In the genomic region with DNA sequence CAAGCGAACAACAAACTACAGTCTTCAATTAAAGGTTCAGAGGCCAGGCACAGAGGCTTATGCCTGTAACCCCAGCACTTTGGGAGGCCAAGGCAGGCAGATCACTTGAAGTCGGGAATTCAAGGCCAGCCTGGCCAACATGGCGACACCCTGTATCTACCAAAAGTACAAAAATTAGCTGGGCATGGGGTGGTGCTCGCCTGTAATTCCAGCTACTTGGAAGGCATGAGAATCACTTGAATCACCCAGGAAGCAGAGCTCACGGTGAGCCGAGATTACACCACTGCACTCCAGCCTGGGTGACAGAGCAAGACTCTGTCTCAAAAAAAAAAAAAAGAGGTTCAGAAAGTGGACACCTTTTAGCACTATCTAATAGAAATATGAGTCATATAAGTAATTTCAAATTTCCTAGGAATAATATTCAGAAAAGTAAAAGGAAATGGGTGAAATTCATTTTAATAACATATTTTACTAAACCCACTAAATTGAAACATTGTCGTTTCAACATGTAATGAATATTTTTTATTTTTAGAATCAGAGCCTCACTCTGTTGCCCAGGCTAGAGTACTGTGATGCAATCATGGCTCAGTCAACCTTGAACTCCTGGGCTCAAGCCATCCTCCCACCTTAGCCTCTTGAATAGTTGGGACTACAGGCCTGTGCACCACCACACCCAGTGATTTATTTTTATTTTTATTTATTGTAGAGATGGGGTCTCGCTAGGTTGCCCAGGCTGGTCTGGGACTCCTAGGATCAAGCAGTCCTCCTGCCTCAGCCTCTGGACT, we compare ENCODE assay signal across 26 cellular contexts. TPM values are rescaled to one million over a fixed set of nuclear protein-coding genes. Genes with fewer than 3 reads are reported as not detected.
DNase-seq lines count a peak whose midpoint lies in the region; ATAC-seq and TF ChIP-seq lines count a peak whose summit lies in the region.
"Had no signal": no experiment of that assay in that cellular context is flagged by ENCODE, and none has a peak within 500 bp of the region (broad histone marks: within the 10 kb centered on the region; RNA-seq: fewer than 3 reads in every experiment).

No MANE protein-coding gene starts in this region.

- peaks cover 66% of the 10 kb centered on the region for H3K4me1 ChIP-seq in osteoblast (ENCODE audit: insufficient read depth, low read length)

- no peaks in the 10 kb centered on the region for H3K36me3 ChIP-seq in osteoblast (ENCODE audit: insufficient read depth, low read length)
- H3K36me3 ChIP-seq: BE2C, suprapubic skin had no signal

- TF ChIP-seq CTCF in choroid plexus epithelial cell (conservative IDR thresholded peaks at IDR 0.05; ENCODE audit: low read depth, low read length) (no peak), osteoblast (IDR thresholded peaks at IDR 0.05; ENCODE audit: extremely low read depth, low read depth, low read length) (no peak), coronary artery (IDR thresholded peaks at IDR 0.05) (no peak)

- H2AFZ ChIP-seq in osteoblast (ENCODE audit: low read length): peak overlapping the region; percentile 54

- DNase-seq in EH (ENCODE audit: low read depth) (peak; percentile 50), NCI-H226 (peak; percentile 53), choroid plexus epithelial cell (ENCODE audit: low read depth) (peak; percentile 30), osteoblast (ENCODE audit: insufficient read length, low spot score, missing footprints) (no peak), coronary artery (ENCODE audit: low spot score) (no peak), LoVo (ENCODE audit: low spot score) (no peak)
- DNase-seq: activated CD8-positive, alpha-beta memory T cell treated with anti-CD3 and anti-CD28 coated beads for 24 hours; activated naive CD8-positive, alpha-beta T cell treated with anti-CD3 and anti-CD28 coated beads, Interleukin-2, amount 50 U/mL, for 24 hours; BE2C; caudate nucleus; effector memory CD4-positive, alpha-beta T cell; foreskin melanocyte; KG1; NCI-H1436; NCI-H2171 treated with DMSO at 0.1 percent for 48 hours; SHP77; stimulated activated CD4-positive, alpha-beta T cell treated with anti-CD3 and anti-CD28 coated beads, Interleukin-4, amount 100 ng/mL, for 24 hours; stimulated activated CD8-positive, alpha-beta memory T cell treated with anti-CD3 and anti-CD28 coated beads, Interleukin-4, amount 100 ng/mL, for 48 hours had no signal

- no peaks in the 10 kb centered on the region for H3K27me3 ChIP-seq in osteoblast (ENCODE audit: insufficient read depth, low read length)
- H3K27me3 ChIP-seq: BE2C, suprapubic skin had no signal

- no peaks in the 10 kb centered on the region for H3K9me3 ChIP-seq in osteoblast (ENCODE audit: low read depth, low read length)
- H3K9me3 ChIP-seq: BE2C, suprapubic skin had no signal

- ATAC-seq in GM18517 (IDR thresholded peaks at IDR 0.05; ENCODE audit: unreplicated experiment) (no peak), GM21529 (IDR thresholded peaks at IDR 0.05; ENCODE audit: unreplicated experiment) (no peak)
- ATAC-seq: activated naive CD8-positive, alpha-beta T cell treated with anti-CD3 and anti-CD28 coated beads, Interleukin-2, amount 50 U/mL, for 24 hours had no signal

- no peaks in the 10 kb centered on the region for H3K79me2 ChIP-seq in osteoblast (ENCODE audit: insufficient read depth, low read length)

- H3K4me2 ChIP-seq in osteoblast (ENCODE audit: insufficient read depth, low read length): no peak overlapping the region

- H3K4me3 ChIP-seq in choroid plexus epithelial cell (ENCODE audit: low read depth, low read length) (no peak overlapping the region), osteoblast (ENCODE audit: insufficient read depth, low read length) (no peak overlapping the region), coronary artery (no peak overlapping the region)
- H3K4me3 ChIP-seq: suprapubic skin had no signal

- H3K27ac ChIP-seq in osteoblast (ENCODE audit: low read depth, low read length) (peak overlapping the region; percentile 61), coronary artery (no peak overlapping the region)
- H3K27ac ChIP-seq: HL-60, suprapubic skin had no signal

- H4K20me1 ChIP-seq in osteoblast (ENCODE audit: insufficient read depth, low read length): no peaks in the 10 kb centered on the region

RNA-seq across cellular contexts. Expression of gene MARCHF10, which starts 15.2 kb away (rescaled TPM):
- total RNA-seq in osteoblast: under 0.01 TPM in 1 of 2 replicates, not detected in the other
- total RNA-seq: liver; osteocyte; skeletal muscle tissue; suprapubic skin; T-helper 2 cell treated with Interferon-gamma antibody and Interleukin-4, amounts not matched to agents 100 ng/mL and 5 ng/mL, for 36 hours had no signal

Comparison
In these comparisons a context has a peak if more than half of its experiments do, and no peak if none do; other contexts are left out.
1. DNase-seq: peak in EH (single experiment), NCI-H226 (single experiment) and choroid plexus epithelial cell (single experiment); none in osteoblast (single experiment), coronary artery (single experiment) and LoVo (single experiment).